Comparison of ENCODE assay signal across 28 cellular contexts in the genomic region with DNA sequence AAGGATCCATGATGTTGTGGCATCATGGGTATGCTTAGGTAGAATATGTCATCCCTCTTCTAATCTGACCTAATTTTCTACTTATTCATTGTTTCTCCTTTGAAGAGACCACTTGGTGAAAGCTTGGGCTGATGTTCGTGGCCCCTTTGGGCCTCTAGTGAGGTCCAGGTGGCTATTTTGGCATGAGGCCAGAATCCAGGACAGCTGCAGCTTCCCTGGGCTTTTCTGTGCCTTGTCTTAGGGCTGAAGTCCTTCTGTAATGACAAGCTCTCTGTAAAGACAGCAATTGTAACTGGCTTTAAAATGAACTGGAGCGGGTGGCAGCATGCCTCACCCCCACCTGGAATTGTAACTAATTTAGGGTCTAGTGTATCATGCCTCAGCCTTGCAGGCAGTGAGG. TPM values are rescaled to one million over a fixed set of nuclear protein-coding genes. Genes with fewer than 3 reads are reported as not detected.
"Had no signal": no experiment of that assay in that cellular context is flagged by ENCODE, and none has a peak within 500 bp of the region (broad histone marks: within the 10 kb centered on the region; RNA-seq: fewer than 3 reads in every experiment).

No MANE protein-coding gene starts in this region.

- H3K36me3 ChIP-seq: left ventricle myocardium inferior, neural progenitor cell, ovary, right atrium auricular region, sigmoid colon, spleen, suprapubic skin, thoracic aorta, tibial nerve, vagina had no signal

- DNase-seq: islet precursor cell; left ventricle myocardium inferior; mesendoderm; naive B cell; natural killer cell; nephron progenitor cell; ovary; sigmoid colon; small intestine; spleen; stimulated activated CD4-positive, alpha-beta T cell treated with anti-CD3 and anti-CD28 coated beads, Interleukin-4, amount 100 ng/mL, for 24 hours; stimulated activated naive CD4-positive, alpha-beta T cell had no signal

- H3K4me3 ChIP-seq: left ventricle myocardium inferior, lung, neural progenitor cell, ovary, right atrium auricular region, sigmoid colon, spleen, suprapubic skin, thoracic aorta, tibial nerve, vagina had no signal

- H3K9ac ChIP-seq: neural progenitor cell had no signal

- H3K9me3 ChIP-seq: ovary, thoracic aorta, vagina had no signal

- H3K4me2 ChIP-seq: neural progenitor cell had no signal

- H3K4me1 ChIP-seq: left ventricle myocardium inferior, neural progenitor cell, right atrium auricular region, sigmoid colon, spleen, suprapubic skin, tibial nerve, vagina had no signal

- H3K27me3 ChIP-seq: neural progenitor cell, ovary, right atrium auricular region, sigmoid colon, spleen, suprapubic skin, tibial nerve, vagina had no signal

- H3K27ac ChIP-seq: left ventricle myocardium inferior, neural progenitor cell, ovary, right atrium auricular region, sigmoid colon, spleen, suprapubic skin, thoracic aorta, tibial nerve, vagina had no signal

- H2AFZ ChIP-seq: neural progenitor cell had no signal

- ATAC-seq: natural killer cell; stimulated activated effector memory CD8-positive, alpha-beta T cell treated with anti-CD3 and anti-CD28 coated beads, Interleukin-12 subunit alpha, Interleukin-12 subunit beta, amount 100 ng/mL, for 72 hours had no signal

RNA-seq across cellular contexts. Expression of gene MC2R, which starts 15.6 kb away (rescaled TPM):
- total RNA-seq: kidney epithelial cell, left ventricle myocardium inferior, lower leg skin, mesothelial cell of epicardium, natural killer cell, omental fat pad, progenitor cell of endocrine pancreas, pulmonary artery endothelial cell, renal cortical epithelial cell, right atrium auricular region, sigmoid colon, spleen, subcutaneous adipose tissue, suprapubic skin, thoracic aorta, tibial nerve, vagina had no signal
- polyA plus RNA-seq: lung, sigmoid colon, spleen had no signal
